In the genomic region with DNA sequence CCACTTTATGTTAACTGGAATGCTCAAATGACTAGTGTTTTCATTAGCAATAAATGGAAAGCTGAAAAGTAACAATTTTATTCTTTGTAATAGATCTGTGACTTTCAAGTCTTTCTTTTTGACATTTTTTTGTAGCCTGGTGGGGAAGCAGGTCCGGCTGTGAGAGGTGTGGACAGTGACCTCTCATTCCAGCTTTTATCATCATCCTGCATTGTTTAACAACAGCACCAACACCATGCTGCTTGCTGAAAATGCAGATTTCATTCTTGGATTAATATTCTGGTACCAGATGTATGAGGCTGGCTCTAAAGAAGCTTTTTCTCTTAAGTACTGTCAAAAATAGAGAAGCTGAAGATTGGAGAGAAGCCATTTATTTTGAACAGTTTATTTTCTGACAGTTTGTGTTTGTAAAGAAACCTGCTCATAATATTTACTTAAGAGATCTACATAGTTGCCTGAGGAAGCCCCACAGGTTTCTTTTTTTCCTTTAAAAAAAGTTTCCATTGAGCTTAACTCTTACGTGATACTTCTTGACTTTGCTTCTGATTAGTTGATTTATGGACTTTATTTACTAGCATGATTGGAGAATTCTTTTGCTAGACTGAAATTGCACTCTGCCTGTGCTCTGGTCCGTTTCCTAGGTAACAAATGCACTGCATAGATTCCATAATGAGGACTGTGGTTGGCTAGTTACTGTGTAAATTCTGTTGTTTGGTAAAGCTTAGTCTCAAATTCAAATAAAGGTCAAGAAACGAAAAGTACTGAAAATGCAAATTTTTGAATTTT, we compare ENCODE assay signal across 12 cellular contexts. TPM values are rescaled to one million over a fixed set of nuclear protein-coding genes. Genes with fewer than 3 reads are reported as not detected.
DNase-seq lines count a peak whose midpoint lies in the region; ATAC-seq and TF ChIP-seq lines count a peak whose summit lies in the region.
"Had no signal": no experiment of that assay in that cellular context is flagged by ENCODE, and none has a peak within 500 bp of the region (broad histone marks: within the 10 kb centered on the region; RNA-seq: fewer than 3 reads in every experiment).

No MANE protein-coding gene starts in this region.

- H3K4me1 ChIP-seq in GM23248 (ENCODE audit: insufficient read depth): peaks cover 60% of the 10 kb centered on the region

- no peaks in the 10 kb centered on the region for H3K27me3 ChIP-seq in GM23248 (replicated peaks; ENCODE audit: insufficient read depth)
- H3K27me3 ChIP-seq: thyroid gland had no signal

- H3K36me3 ChIP-seq in GM23248 (ENCODE audit: low read depth): peaks cover 17% of the 10 kb centered on the region
- H3K36me3 ChIP-seq: thyroid gland had no signal

- H3K27ac ChIP-seq in GM23248: no peak overlapping the region
- H3K27ac ChIP-seq: parathyroid adenoma, thyroid gland had no signal

- ATAC-seq in left colon: no peak
- no peak for ATAC-seq in GM19463 (IDR thresholded peaks at IDR 0.05; ENCODE audit: unreplicated experiment)

- in situ Hi-C loops in GM23248 (cut with MboI): no loop called here

- H3K9me2 ChIP-seq in GM23248 (ENCODE audit: insufficient read depth): no peaks in the 10 kb centered on the region

- H3K4me3 ChIP-seq in GM23248: peak overlapping the region; percentile 18; the same call in 1 of the 2 replicates
- H3K4me3 ChIP-seq: thyroid gland had no signal

- intact Hi-C loops in left colon (cut with DNase I, micrococcal nuclease): no loop called here

- peak overlapping the region; percentile 64 for H3K4me2 ChIP-seq in GM23248 (ENCODE audit: unreplicated experiment)

- DNase-seq in GM23248 (peak; percentile 9), NCI-H1417 treated with DMSO at 0.1 percent for 48 hours (lab: John Stamatoyannopoulos, UW) (peak; percentile 36), neural crest cell (ENCODE audit: low read depth, low spot score) (no peak), left colon (no peak), GM20000 (ENCODE audit: low spot score) (no peak)
- DNase-seq in T-helper 2 cell treated with Interferon-gamma antibody and Interleukin-4, amounts not matched to agents 5 μg/mL and 100 μg/mL, for 36 hours (ENCODE audit: low spot score): no peak
- DNase-seq: Calu3, thyroid gland had no signal

- H3K27ac Mint-ChIP-seq in brain (peak overlapping the region; percentile 60 to 96 (median 94)), neural crest cell (ENCODE audit: unreplicated experiment) (peak overlapping the region; percentile 44)
- no peak overlapping the region for H3K27ac Mint-ChIP-seq in T-helper 2 cell treated with Interferon-gamma antibody and Interleukin-4, amounts not matched to agents 5 μg/mL and 100 μg/mL, for 36 hours
- H3K27ac Mint-ChIP-seq: IgD-negative memory B cell had no signal

- WGBS in GM23248 (ENCODE audit: low coverage in 1 of 2, low lambda C conversion rate in 2 of 2, missing lambda C conversion rate in 2 of 2), 2 experiments: 73 to 78% methylated on average over 4 of the region's 4 CpGs

- H3F3A ChIP-seq in GM23248 (ENCODE audit: insufficient read depth): peaks cover 55% of the 10 kb centered on the region

- H4K20me1 ChIP-seq in GM23248 (ENCODE audit: insufficient read depth): no peaks in the 10 kb centered on the region

- H3K4me1 Mint-ChIP-seq in brain (peaks cover 63% of the 10 kb centered on the region), neural crest cell (peaks cover 59% of the 10 kb centered on the region)
- H3K4me1 Mint-ChIP-seq in T-helper 2 cell treated with Interferon-gamma antibody and Interleukin-4, amounts not matched to agents 5 μg/mL and 100 μg/mL, for 36 hours (ENCODE audit: low read depth): peaks cover 29% of the 10 kb centered on the region

- H3K36me3 Mint-ChIP-seq in brain: peaks cover 46% of the 10 kb centered on the region
- peaks cover 31% of the 10 kb centered on the region for H3K36me3 Mint-ChIP-seq in neural crest cell (ENCODE audit: low read depth)
- H3K36me3 Mint-ChIP-seq in T-helper 2 cell treated with Interferon-gamma antibody and Interleukin-4, amounts not matched to agents 5 μg/mL and 100 μg/mL, for 36 hours (ENCODE audit: low read depth): peaks cover 35% of the 10 kb centered on the region

- H3K27me3 Mint-ChIP-seq in brain: peaks cover 12% of the 10 kb centered on the region
- H3K27me3 Mint-ChIP-seq in neural crest cell (ENCODE audit: low read depth): no peaks in the 10 kb centered on the region
- peaks cover 2% of the 10 kb centered on the region for H3K27me3 Mint-ChIP-seq in T-helper 2 cell treated with Interferon-gamma antibody and Interleukin-4, amounts not matched to agents 5 μg/mL and 100 μg/mL, for 36 hours (ENCODE audit: low read depth)
- H3K27me3 Mint-ChIP-seq: IgD-negative memory B cell had no signal

- H3K9me3 Mint-ChIP-seq in brain: peaks cover 20 to 30% (median 26%) of the 10 kb centered on the region in 5 experiments
- peaks cover 7% of the 10 kb centered on the region for H3K9me3 Mint-ChIP-seq in neural crest cell
- H3K9me3 Mint-ChIP-seq in T-helper 2 cell treated with Interferon-gamma antibody and Interleukin-4, amounts not matched to agents 5 μg/mL and 100 μg/mL, for 36 hours: peaks cover 21% of the 10 kb centered on the region

- H3K9me3 ChIP-seq in GM23248 (ENCODE audit: low read depth): no peaks in the 10 kb centered on the region
- H3K9me3 ChIP-seq: thyroid gland had no signal

- no peak overlapping the region for H3K9ac ChIP-seq in GM23248
- H3K9ac ChIP-seq: parathyroid adenoma had no signal

- TF ChIP-seq CTCF in brain (conservative IDR thresholded peaks at IDR 0.05) (no peak), neural crest cell (conservative IDR thresholded peaks at IDR 0.05) (no peak), GM20000 (IDR thresholded peaks at IDR 0.05; ENCODE audit: extremely low read depth, missing control alignments) (no peak)

- H2AFZ ChIP-seq in GM23248: no peak overlapping the region
- H2AFZ ChIP-seq: parathyroid adenoma had no signal

- H3K4me3 Mint-ChIP-seq in brain (peak overlapping the region; percentile 96 to 99 (median 98)), neural crest cell (peak overlapping the region; percentile 99)
- H3K4me3 Mint-ChIP-seq in T-helper 2 cell treated with Interferon-gamma antibody and Interleukin-4, amounts not matched to agents 5 μg/mL and 100 μg/mL, for 36 hours: no peak overlapping the region

- peaks cover 76% of the 10 kb centered on the region for H3K79me2 ChIP-seq in GM23248 (ENCODE audit: insufficient read depth)
- H3K79me2 ChIP-seq: parathyroid adenoma had no signal

RNA-seq across cellular contexts. Expression of a gene that starts 3.4 kb away (rescaled TPM):
- 4.7 and 7.7 TPM in 2 replicates for total RNA-seq in GM23248 (2014; rRNA removed; shearing (Covaris generic))
- polyA plus RNA-seq in GM23248 (2016; fragmentation: Nextera tagmentation; extraction: Ambion mirVana): 7.2 and 7.8 TPM in 2 replicates
- 5.9 TPM for polyA plus RNA-seq in brain (ENCODE audit: insufficient read depth, low read depth, low replicate concordance)
- 44.7 and 46.7 TPM in 2 replicates for total RNA-seq in neural crest cell
- 1 to 10 TPM; 8.7 to 9.5 TPM for total RNA-seq in left colon

Comparison
In these comparisons a context has a peak if more than half of its experiments do, and no peak if none do; other contexts are left out.
1. DNase-seq: peak in GM23248 (single experiment) and NCI-H1417 treated with DMSO at 0.1 percent for 48 hours (single experiment); none in neural crest cell (single experiment), left colon (0 of 2), GM20000 (single experiment) and T-helper 2 cell treated with Interferon-gamma antibody and Interleukin-4, amounts not matched to agents 5 μg/mL and 100 μg/mL, for 36 hours (single experiment).